ENCODE assay signal across 8 cellular contexts in the genomic region with DNA sequence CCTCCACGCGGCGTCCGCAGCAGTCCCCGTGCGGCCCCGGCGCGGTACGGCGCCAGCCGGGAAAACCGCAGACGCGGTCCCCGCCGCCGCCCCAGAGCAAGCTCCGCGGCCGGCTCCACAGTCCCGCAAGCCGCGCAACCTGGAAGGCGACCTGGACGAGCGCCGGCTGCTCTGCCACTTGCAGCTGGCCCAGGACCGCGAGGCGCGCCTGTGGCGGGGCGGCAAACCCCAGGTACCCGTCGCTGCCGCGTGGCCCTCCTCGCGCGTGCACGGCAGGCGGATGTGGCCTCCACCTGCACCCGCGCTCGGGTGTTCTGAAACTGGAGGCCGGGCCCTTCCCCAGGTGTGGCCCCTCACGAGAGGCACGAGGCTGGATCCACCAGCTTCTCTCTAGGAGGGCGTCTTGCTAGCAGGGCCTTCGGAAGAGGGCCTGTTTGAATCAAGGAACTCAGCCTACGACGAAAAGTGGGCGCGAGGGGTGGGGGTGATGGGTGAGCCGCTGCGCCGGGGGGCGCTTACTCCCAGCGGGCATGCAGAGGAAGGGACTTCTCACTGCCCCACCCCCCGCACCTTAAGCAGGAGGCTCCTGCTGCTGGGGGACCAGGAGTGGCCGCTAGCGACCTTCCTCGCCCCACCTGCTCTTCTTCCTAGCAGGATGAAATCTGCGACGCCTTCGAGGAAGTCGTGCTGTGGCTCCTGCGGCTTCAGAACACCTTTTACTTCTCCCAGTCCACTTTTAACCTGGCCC. TPM values are rescaled to one million over a fixed set of nuclear protein-coding genes. Genes with fewer than 3 reads are reported as not detected.
A peak's percentile ranks its signal among the peaks of the same experiment; 100 is the strongest.
DNase-seq lines count a peak whose midpoint lies in the region; FAIRE-seq and TF ChIP-seq lines count a peak whose summit lies in the region.

No MANE protein-coding gene starts in this region.

- H3K9ac ChIP-seq in astrocyte (ENCODE audit: low read length) (no peak overlapping the region), mucosa of rectum (ENCODE audit: low read depth in 1 of 2, low read length in 2 of 2) (peak overlapping the region; percentile 15 to 79)

- DNase-seq in cardiac muscle cell (ENCODE audit: low read depth in 1 of 2, low spot score in 1 of 2): peak in 1 of 2 donors; percentile 7
- DNase-seq in right atrium auricular region (ENCODE audit: low spot score): no peak
- no peak for DNase-seq in astrocyte (ENCODE audit: low read depth)
- no peak for DNase-seq in tibial nerve (ENCODE audit: low spot score in 2 of 2)
- no peak for DNase-seq in HT-29 (ENCODE audit: low spot score)
- DNase-seq in NCI-H1694 treated with DMSO at 0.1 percent for 48 hours (lab: John Stamatoyannopoulos, UW): no peak
- DNase-seq in medulla oblongata (ENCODE audit: extremely low spot score): no peak

- H3K4me3 ChIP-seq in cardiac muscle cell: peak overlapping the region; percentile 31
- H3K4me3 ChIP-seq in right atrium auricular region: peak overlapping the region in 1 of 2 donors; percentile 54
- peak overlapping the region; percentile 5 for H3K4me3 ChIP-seq in astrocyte (ENCODE audit: insufficient read depth, low read depth, low read length)
- peak overlapping the region; percentile 65 to 70 for H3K4me3 ChIP-seq in mucosa of rectum (ENCODE audit: low read length in 2 of 2)
- H3K4me3 ChIP-seq in tibial nerve: peak overlapping the region; percentile 8 to 53 (median 36)

- no peak overlapping the region for H3K27ac Mint-ChIP-seq in astrocyte (ENCODE audit: unreplicated experiment)

- 52 to 68% methylated on average over 20 to 35 of the region's 69 CpGs for WGBS in tibial nerve, 2 donors

- H3K27me3 ChIP-seq in cardiac muscle cell: peaks cover 83% of the 10 kb centered on the region
- H3K27me3 ChIP-seq in right atrium auricular region: no peaks in the 10 kb centered on the region
- H3K27me3 ChIP-seq in astrocyte (ENCODE audit: insufficient read depth, low read length): peaks cover 32% of the 10 kb centered on the region
- no peaks in the 10 kb centered on the region for H3K27me3 ChIP-seq in mucosa of rectum (ENCODE audit: control insufficient read depth in 2 of 2, insufficient read depth in 2 of 2, low read length in 2 of 2)
- H3K27me3 ChIP-seq in tibial nerve: peaks cover 0 to 52% of the 10 kb centered on the region in 2 donors

- H4K20me1 ChIP-seq in astrocyte (ENCODE audit: insufficient read depth, low read length): no peaks in the 10 kb centered on the region

- H2AFZ ChIP-seq in astrocyte (ENCODE audit: low read depth, low read length): peak overlapping the region; percentile 75

- H3K79me2 ChIP-seq in astrocyte (ENCODE audit: insufficient read depth, low read length): no peaks in the 10 kb centered on the region

- H3K4me3 Mint-ChIP-seq in astrocyte (ENCODE audit: unreplicated experiment): peak overlapping the region; percentile 66

- TF ChIP-seq POLR2A in tibial nerve (IDR thresholded peaks at IDR 0.05): no peak

- H3K36me3 ChIP-seq in cardiac muscle cell (no peaks in the 10 kb centered on the region), right atrium auricular region (no peaks in the 10 kb centered on the region), astrocyte (ENCODE audit: insufficient read depth, low read length) (no peaks in the 10 kb centered on the region), mucosa of rectum (ENCODE audit: control insufficient read depth in 2 of 2, insufficient read depth in 2 of 2, low read length in 2 of 2) (no peaks in the 10 kb centered on the region), tibial nerve (no peaks in the 10 kb centered on the region)

- H3K27me3 Mint-ChIP-seq in astrocyte (ENCODE audit: low read depth, unreplicated experiment): peaks cover 29% of the 10 kb centered on the region

- no peak for TF ChIP-seq EP300 in tibial nerve (IDR thresholded peaks at IDR 0.05)

- H3K36me3 Mint-ChIP-seq in astrocyte (ENCODE audit: low read depth, unreplicated experiment): peaks cover 13% of the 10 kb centered on the region

- H3K4me1 ChIP-seq in cardiac muscle cell (ENCODE audit: low read depth) (no peaks in the 10 kb centered on the region), right atrium auricular region (peaks cover 0 to 12% of the 10 kb centered on the region in 2 donors), astrocyte (ENCODE audit: insufficient read depth, low read length) (peaks cover 3% of the 10 kb centered on the region), mucosa of rectum (ENCODE audit: control insufficient read depth in 2 of 2, insufficient read depth in 2 of 2, low read length in 2 of 2) (peaks cover 0 to 6% of the 10 kb centered on the region in 2 donors), tibial nerve (peaks cover 0 to 32% (median 5%) of the 10 kb centered on the region in 4 donors)

- TF ChIP-seq CTCF in cardiac muscle cell (IDR thresholded peaks at IDR 0.05; ENCODE audit: low read depth, low read length) (no peak), right atrium auricular region (IDR thresholded peaks at IDR 0.05) (no peak), astrocyte (IDR thresholded peaks at IDR 0.05; ENCODE audit: insufficient read depth, low read depth, low read length) (no peak), tibial nerve (IDR thresholded peaks at IDR 0.05) (no peak)

- no peaks in the 10 kb centered on the region for H3K4me1 Mint-ChIP-seq in astrocyte (ENCODE audit: low read depth, unreplicated experiment)

- H3K27ac ChIP-seq in cardiac muscle cell (no peak overlapping the region), right atrium auricular region (peak overlapping the region in 1 of 2 donors; percentile 3), astrocyte (ENCODE audit: low read depth, low read length) (no peak overlapping the region), mucosa of rectum (ENCODE audit: low read depth in 2 of 2, low read length in 2 of 2) (peak overlapping the region; percentile 73 to 76), tibial nerve (peak overlapping the region in 2 of 4 donors; percentile 4 to 66)

- no peak for FAIRE-seq in astrocyte (lab: Jason Lieb, UNC)

- peak overlapping the region; percentile 81 for H3K4me2 ChIP-seq in astrocyte (ENCODE audit: low read length)

- peaks cover 3% of the 10 kb centered on the region for H3K9me3 Mint-ChIP-seq in astrocyte (ENCODE audit: unreplicated experiment)

- no peaks in the 10 kb centered on the region for H3K9me3 ChIP-seq in cardiac muscle cell (ENCODE audit: low read depth)
- no peaks in the 10 kb centered on the region for H3K9me3 ChIP-seq in right atrium auricular region
- no peaks in the 10 kb centered on the region for H3K9me3 ChIP-seq in astrocyte (ENCODE audit: insufficient read depth, low read depth, low read length)
- H3K9me3 ChIP-seq in mucosa of rectum (ENCODE audit: control insufficient read depth in 2 of 2, low read length in 2 of 2): no peaks in the 10 kb centered on the region
- no peaks in the 10 kb centered on the region for H3K9me3 ChIP-seq in tibial nerve

RNA-seq across cellular contexts. Expression of a gene that starts 0.6 kb away (rescaled TPM):
- total RNA-seq in cardiac muscle cell (not detected in 2 replicates), right atrium auricular region (not detected), astrocyte (0.16 and 0.24 TPM in 2 replicates), tibial nerve (not detected)
- polyA plus RNA-seq in cardiac muscle cell: 0.66 and 0.97 TPM in 2 replicates
- total RNA-seq in HT-29 (2014; rRNA removed; shearing (Covaris generic)): 7.3 and 8.8 TPM in 2 replicates

RNA-seq across cellular contexts. Expression of a gene that starts 10.5 kb away (rescaled TPM):
- total RNA-seq in cardiac muscle cell: 4.8 and 5.4 TPM in 2 replicates
- polyA plus RNA-seq in cardiac muscle cell: 10.5 and 13.4 TPM in 2 replicates
- total RNA-seq in right atrium auricular region: 1 to 10 TPM; 5.6 to 7.2 TPM
- total RNA-seq in astrocyte: 25.4 and 25.6 TPM in 2 replicates
- 10 to 100 TPM in 3 of 4 donors, 1 to 10 TPM in 1; 8.4 to 11.6 (median 10.7) TPM for total RNA-seq in tibial nerve
- total RNA-seq in HT-29 (2014; rRNA removed; shearing (Covaris generic)): 3.1 and 4.0 TPM in 2 replicates

RNA-seq across cellular contexts. Expression of a gene that starts 29.2 kb away (rescaled TPM):
- total RNA-seq in cardiac muscle cell: 41.0 and 51.9 TPM in 2 replicates
- polyA plus RNA-seq in cardiac muscle cell: 18.6 and 24.4 TPM in 2 replicates
- 10 to 100 TPM; 21.1 to 24.8 TPM for total RNA-seq in right atrium auricular region
- total RNA-seq in astrocyte: 97.5 and 106 TPM in 2 replicates
- total RNA-seq in tibial nerve: 10 to 100 TPM; 38.5 to 48.3 (median 44.2) TPM
- 37.7 and 49.8 TPM in 2 replicates for total RNA-seq in HT-29 (2014; rRNA removed; shearing (Covaris generic))

Comparison
In these comparisons a context has a peak if more than half of its experiments do, and no peak if none do; other contexts are left out.
1. H3K27ac ChIP-seq: peak in mucosa of rectum (2 of 2); none in cardiac muscle cell (single experiment) and astrocyte (single experiment).